In the genomic region with DNA sequence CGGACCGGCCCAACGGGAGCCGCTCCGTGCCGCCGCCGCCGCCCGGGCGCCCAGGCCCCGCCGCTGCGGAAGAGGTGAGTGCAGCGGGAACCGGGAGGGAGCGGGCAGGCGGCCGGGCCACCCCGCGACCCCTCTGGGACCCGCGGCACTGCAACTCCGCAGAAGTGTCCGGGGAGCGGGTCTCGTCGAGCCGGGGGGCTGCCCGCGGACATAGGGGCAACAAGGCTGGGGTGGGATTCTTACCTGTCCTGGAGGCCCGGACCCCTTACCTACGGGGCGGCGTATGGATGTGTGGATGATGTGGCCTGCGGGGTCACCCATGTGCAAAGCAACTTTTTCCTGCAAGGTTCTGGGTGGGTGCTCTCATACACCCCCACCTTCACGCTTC, we compare ENCODE assay signal across 7 cellular contexts. TPM values are rescaled to one million over a fixed set of nuclear protein-coding genes. Genes with fewer than 3 reads are reported as not detected.
A peak's percentile ranks its signal among the peaks of the same experiment; 100 is the strongest.
DNase-seq lines count a peak whose midpoint lies in the region; ATAC-seq, FAIRE-seq and TF ChIP-seq lines count a peak whose summit lies in the region.

No MANE protein-coding gene starts in this region.

- intact Hi-C loops in kidney (cut with DNase I): no loop called here

- H3K4me3 ChIP-seq in HUES48 (ENCODE audit: low read depth, low read length): peak overlapping the region; percentile 82
- H3K4me3 ChIP-seq in kidney (ENCODE audit: low read length in 2 of 2): peak overlapping the region; percentile 62 to 68
- peak overlapping the region; percentile 55 to 78 (median 73) for H3K4me3 ChIP-seq in subcutaneous abdominal adipose tissue (ENCODE audit: low read depth in 1 of 5, low read length in 5 of 5)

- TF ChIP-seq CTCF in kidney (IDR thresholded peaks at IDR 0.05; ENCODE audit: borderline replicate concordance, extremely low read depth, insufficient read depth): no peak

- ATAC-seq in activated naive CD8-positive, alpha-beta T cell treated with anti-CD3 and anti-CD28 coated beads, Interleukin-2, amount 50 U/mL, for 24 hours: no peak

- H3K27ac ChIP-seq in HUES48 (ENCODE audit: low read depth, low read length) (no peak overlapping the region), kidney (ENCODE audit: low read depth in 2 of 2, low read length in 2 of 2) (peak overlapping the region; percentile 69 to 83), subcutaneous abdominal adipose tissue (ENCODE audit: low read depth, low read length) (peak overlapping the region; percentile 83)

- peaks cover 35% of the 10 kb centered on the region for H3K27me3 Mint-ChIP-seq in activated naive CD8-positive, alpha-beta T cell treated with anti-CD3 and anti-CD28 coated beads, Interleukin-2, amount 50 U/mL, for 24 hours

- H3K36me3 ChIP-seq in HUES48 (ENCODE audit: control insufficient read depth, insufficient read depth, low read length): peaks cover 15% of the 10 kb centered on the region
- no peaks in the 10 kb centered on the region for H3K36me3 ChIP-seq in kidney (ENCODE audit: control insufficient read depth in 1 of 2, insufficient read depth in 2 of 2, low read length in 2 of 2)
- no peaks in the 10 kb centered on the region for H3K36me3 ChIP-seq in subcutaneous abdominal adipose tissue (ENCODE audit: control insufficient read depth in 5 of 5, insufficient read depth in 5 of 5, low read length in 5 of 5)

- H3K9ac ChIP-seq in HUES48 (ENCODE audit: low read depth, low read length) (no peak overlapping the region), kidney (ENCODE audit: low read length in 2 of 2) (peak overlapping the region in 1 of 2 donors; percentile 69), subcutaneous abdominal adipose tissue (ENCODE audit: low read length in 5 of 5) (peak overlapping the region in 4 of 5 donors; percentile 27 to 86 (median 55))

- DNase-seq in activated naive CD8-positive, alpha-beta T cell treated with anti-CD3 and anti-CD28 coated beads, Interleukin-2, amount 50 U/mL, for 24 hours: no peak
- DNase-seq in kidney (no peak), GDM1 (lab: John Stamatoyannopoulos, UW) (no peak), NCI-H526 treated with DMSO at 0.1 percent for 48 hours (lab: John Stamatoyannopoulos, UW) (no peak), NCI-H1048 (lab: John Stamatoyannopoulos, UW) (no peak)

- H3K27me3 ChIP-seq in HUES48 (ENCODE audit: control insufficient read depth, insufficient read depth, low read length) (peaks cover 27% of the 10 kb centered on the region), subcutaneous abdominal adipose tissue (ENCODE audit: control insufficient read depth in 5 of 5, insufficient read depth in 4 of 5, low read length in 5 of 5) (peaks cover 3 to 22% (median 10%) of the 10 kb centered on the region in 5 donors)

- H3K4me3 Mint-ChIP-seq in activated naive CD8-positive, alpha-beta T cell treated with anti-CD3 and anti-CD28 coated beads, Interleukin-2, amount 50 U/mL, for 24 hours: peak overlapping the region; percentile 69

- no peaks in the 10 kb centered on the region for H3K9me3 Mint-ChIP-seq in activated naive CD8-positive, alpha-beta T cell treated with anti-CD3 and anti-CD28 coated beads, Interleukin-2, amount 50 U/mL, for 24 hours

- H3K4me1 Mint-ChIP-seq in activated naive CD8-positive, alpha-beta T cell treated with anti-CD3 and anti-CD28 coated beads, Interleukin-2, amount 50 U/mL, for 24 hours: peaks cover 10% of the 10 kb centered on the region

- FAIRE-seq in kidney (lab: Jason Lieb, UNC): no peak

- H3K4me1 ChIP-seq in HUES48 (ENCODE audit: control insufficient read depth, insufficient read depth, low read length): peaks cover 39% of the 10 kb centered on the region
- H3K4me1 ChIP-seq in kidney (ENCODE audit: control insufficient read depth in 1 of 2, insufficient read depth in 1 of 2, low read depth in 1 of 2, low read length in 2 of 2): peaks cover 16 to 32% of the 10 kb centered on the region in 2 donors
- H3K4me1 ChIP-seq in subcutaneous abdominal adipose tissue (ENCODE audit: control insufficient read depth in 5 of 5, insufficient read depth in 5 of 5, low read length in 5 of 5): peaks cover 0 to 62% (median 44%) of the 10 kb centered on the region in 5 donors

- no peak overlapping the region for H3K27ac Mint-ChIP-seq in activated naive CD8-positive, alpha-beta T cell treated with anti-CD3 and anti-CD28 coated beads, Interleukin-2, amount 50 U/mL, for 24 hours

- no peaks in the 10 kb centered on the region for H3K36me3 Mint-ChIP-seq in activated naive CD8-positive, alpha-beta T cell treated with anti-CD3 and anti-CD28 coated beads, Interleukin-2, amount 50 U/mL, for 24 hours (ENCODE audit: low read depth)

- H3K9me3 ChIP-seq in HUES48 (ENCODE audit: control insufficient read depth, insufficient read depth, low read length) (no peaks in the 10 kb centered on the region), kidney (ENCODE audit: control insufficient read depth in 1 of 2, low read length in 2 of 2) (no peaks in the 10 kb centered on the region), subcutaneous abdominal adipose tissue (ENCODE audit: control insufficient read depth in 5 of 5, low read length in 5 of 5) (no peaks in the 10 kb centered on the region)

RNA-seq across cellular contexts. Expression of a gene that starts 0.4 kb away (rescaled TPM):
- 39.9 TPM for total RNA-seq in kidney
- 36.7 TPM for polyA plus RNA-seq in kidney (ENCODE audit: insufficient read depth, low read depth, low replicate concordance)

RNA-seq across cellular contexts. Expression of a gene that starts 35.9 kb away (rescaled TPM):
- total RNA-seq in kidney: not detected
- polyA plus RNA-seq in kidney (ENCODE audit: insufficient read depth, low read depth, low replicate concordance): not detected

RNA-seq across cellular contexts. Expression of a gene that starts 49.6 kb away (rescaled TPM):
- 1.6 TPM for total RNA-seq in kidney
- 4.2 TPM for polyA plus RNA-seq in kidney (ENCODE audit: insufficient read depth, low read depth, low replicate concordance)
